22 cellular contexts compared by ENCODE assay signal in the genomic region with DNA sequence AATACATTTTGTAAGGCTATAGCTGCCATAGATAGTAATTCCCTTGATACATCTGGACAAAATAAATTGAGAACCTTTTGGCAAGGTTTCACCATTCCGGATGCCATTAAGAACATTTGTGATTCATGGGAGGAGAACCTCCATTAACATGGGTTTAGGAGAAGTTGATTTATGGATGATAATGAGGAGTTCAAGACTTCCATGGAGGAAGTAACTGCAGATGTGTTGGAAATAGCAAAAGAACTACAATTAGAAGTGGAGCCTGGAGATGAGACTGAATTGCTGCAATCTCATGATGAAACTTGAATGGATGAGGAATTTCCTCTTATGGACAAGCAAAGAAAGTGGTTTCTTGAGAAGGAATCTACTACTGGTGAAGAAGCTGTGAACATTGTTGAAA.
"Had no signal": no experiment of that assay in that cellular context is flagged by ENCODE, and none has a peak within 500 bp of the region (broad histone marks: within the 10 kb centered on the region; RNA-seq: fewer than 3 reads in every experiment).

No MANE protein-coding gene starts in this region.

- ATAC-seq: activated CD8-positive, alpha-beta T cell treated with anti-CD3 and anti-CD28 coated beads for 36 hours; Right ventricle myocardium inferior had no signal

- DNase-seq: activated CD4-positive, alpha-beta T cell treated with anti-CD3 and anti-CD28 coated beads, Interleukin-2, amount 10 ng/mL, durations not matched to agents 24 days and 14 days; activated CD4-positive, alpha-beta T cell treated with anti-CD3 and anti-CD28 coated beads, Interleukin-2, amount 50 U/mL, for 4 hours; activated CD8-positive, alpha-beta T cell treated with anti-CD3 and anti-CD28 coated beads for 36 hours; activated gamma-delta T cell; activated naive CD4-positive, alpha-beta T cell treated with Interleukin-2 at 50 U/mL for 16 hours; activated naive CD8-positive, alpha-beta T cell treated with anti-CD3 and anti-CD28 coated beads, Interleukin-2, amount 10 ng/mL, durations not matched to agents 7 days and 5 days; activated T-cell treated with anti-CD3 and anti-CD28 coated beads, Interleukin-2, amount 50 U/mL, for 24 hours; anterior cingulate cortex; caudate nucleus; NCI-H1048; NCI-H1105 treated with DMSO at 0.1 percent for 48 hours; NCI-H1436; NCI-H1694; NCI-H1930; NCI-H2081 treated with DMSO at 0.1 percent for 48 hours; NCI-H226; NCI-H446 treated with DMSO at 0.1 percent for 48 hours; NCI-H524; SIG-M5; T1000 had no signal

- H3K27ac ChIP-seq: RWPE1 had no signal
